In the genomic region with DNA sequence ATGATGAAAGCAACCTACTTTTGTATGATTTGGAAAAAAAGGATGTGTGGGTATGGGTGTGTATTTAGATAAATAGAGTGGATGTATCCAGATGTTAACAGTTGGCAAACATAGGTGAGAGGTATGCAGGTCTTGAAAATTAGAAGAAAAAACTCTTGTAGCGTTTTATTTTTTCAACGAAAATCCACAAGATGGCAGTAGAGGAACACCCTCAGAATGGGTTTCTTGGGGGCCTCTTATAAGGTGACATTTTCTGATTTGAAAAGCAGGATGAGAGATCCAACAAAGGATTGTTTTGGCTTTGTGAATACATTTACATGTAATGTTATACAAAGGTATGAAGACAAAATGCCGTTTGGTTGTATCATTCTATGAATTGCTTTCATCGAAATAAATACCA, we compare ENCODE assay signal across 8 cellular contexts.
DNase-seq lines count a peak whose midpoint lies in the region; ATAC-seq and TF ChIP-seq lines count a peak whose summit lies in the region.

No MANE protein-coding gene starts in this region.

- H3K36me3 ChIP-seq in SK-N-SH (replicated peaks in 1 of 2; ENCODE audit: control insufficient read depth in 1 of 2, insufficient read depth in 2 of 2, low read length in 1 of 2) (no peaks in the 10 kb centered on the region), tibial nerve (no peaks in the 10 kb centered on the region)

- ATAC-seq in SK-N-SH treated with all-trans-retinoic acid at 6 μM for 48 hours, result no peak
- no peak for ATAC-seq in activated T-helper 17 cell treated with anti-CD3 and anti-CD28 coated beads, Interleukin-2, amount 50 U/mL, for 72 hours (replicated peaks)

- H3K9me3 Mint-ChIP-seq in activated T-helper 17 cell treated with anti-CD3 and anti-CD28 coated beads, Interleukin-2, amount 50 U/mL, for 72 hours, result no peaks in the 10 kb centered on the region

- H3K4me3 Mint-ChIP-seq in activated T-helper 17 cell treated with anti-CD3 and anti-CD28 coated beads, Interleukin-2, amount 50 U/mL, for 72 hours, result no peak overlapping the region

- no peak overlapping the region for H3K9ac ChIP-seq in SK-N-SH

- no peak overlapping the region for H3K27ac Mint-ChIP-seq in activated T-helper 17 cell treated with anti-CD3 and anti-CD28 coated beads, Interleukin-2, amount 50 U/mL, for 72 hours

- H3K4me3 ChIP-seq in SK-N-SH (ENCODE audit: low read depth in 2 of 2, low read length in 1 of 2) (no peak overlapping the region), tibial nerve (no peak overlapping the region)

- H3K27me3 ChIP-seq in SK-N-SH (ENCODE audit: insufficient read depth) (no peaks in the 10 kb centered on the region), tibial nerve (no peaks in the 10 kb centered on the region)

- POLR2A ChIA-PET in SK-N-SH (lab: Yijun Ruan, JAX), result no interaction called here

- peak; percentile 69 for TF ChIP-seq CTCF in SK-N-SH (IDR thresholded peaks at IDR 0.05)
- peak; percentile 34 to 44 (median 40) for TF ChIP-seq CTCF in tibial nerve (IDR thresholded peaks at IDR 0.05)

- H3K9me2 ChIP-seq in SK-N-SH, result no peaks in the 10 kb centered on the region

- no peak for TF ChIP-seq EP300 in SK-N-SH (IDR thresholded peaks at IDR 0.05; ENCODE audit: borderline replicate concordance in 1 of 2, low read depth in 1 of 2, low read length in 1 of 2)
- no peak for TF ChIP-seq EP300 in tibial nerve (IDR thresholded peaks at IDR 0.05)

- H3F3A ChIP-seq in SK-N-SH (replicated peaks; ENCODE audit: insufficient read depth), result no peaks in the 10 kb centered on the region

- H3K4me1 ChIP-seq in SK-N-SH (ENCODE audit: control insufficient read depth in 1 of 2, insufficient read depth in 2 of 2, low read depth in 1 of 2, low read length in 1 of 2), result no peaks in the 10 kb centered on the region
- H3K4me1 ChIP-seq in tibial nerve, result no peaks in the 10 kb centered on the region

- DNase-seq in SK-N-SH (peak; percentile 37), HuH-7 (ENCODE audit: low spot score) (peak; percentile 15), RPMI7951 (ENCODE audit: low read depth) (peak; percentile 21), foreskin melanocyte (peak; percentile 10), tibial nerve (ENCODE audit: low spot score in 2 of 2) (no peak), ureter (ENCODE audit: low spot score) (no peak)

- 5% methylated on average over 4 of the region's 4 CpGs for WGBS in SK-N-SH (ENCODE audit: low lambda C conversion rate)
- 20 to 23% methylated on average over 4 of the region's 4 CpGs for WGBS in tibial nerve, 2 donors

- no peak overlapping the region for H3K4me2 ChIP-seq in SK-N-SH

- no peaks in the 10 kb centered on the region for H3K36me3 Mint-ChIP-seq in activated T-helper 17 cell treated with anti-CD3 and anti-CD28 coated beads, Interleukin-2, amount 50 U/mL, for 72 hours (ENCODE audit: low read depth)

- H3K9me3 ChIP-seq in SK-N-SH (no peaks in the 10 kb centered on the region), tibial nerve (no peaks in the 10 kb centered on the region)

- CTCF ChIA-PET in SK-N-SH (lab: Yijun Ruan, JAX), result interaction anchor here (0.9 to 2.4 kb wide), 6 partner anchors 10 to 1423 kb away, joined by 3 to 14 read pairs (median 4); no protein-coding TSS in a partner anchor

- H4K20me1 ChIP-seq in SK-N-SH (ENCODE audit: insufficient read depth), result no peaks in the 10 kb centered on the region

- no peak overlapping the region for H2AFZ ChIP-seq in SK-N-SH (ENCODE audit: low read depth)

- no peaks in the 10 kb centered on the region for H3K4me1 Mint-ChIP-seq in activated T-helper 17 cell treated with anti-CD3 and anti-CD28 coated beads, Interleukin-2, amount 50 U/mL, for 72 hours

- H3K79me2 ChIP-seq in SK-N-SH (ENCODE audit: insufficient read depth), result no peaks in the 10 kb centered on the region

- TF ChIP-seq POLR2A in tibial nerve (IDR thresholded peaks at IDR 0.05), result no peak

- H3K27ac ChIP-seq in SK-N-SH (ENCODE audit: low read depth in 2 of 2, low read length in 1 of 2) (no peak overlapping the region), tibial nerve (no peak overlapping the region)

- no peaks in the 10 kb centered on the region for H3K27me3 Mint-ChIP-seq in activated T-helper 17 cell treated with anti-CD3 and anti-CD28 coated beads, Interleukin-2, amount 50 U/mL, for 72 hours

- peak; percentile 69 for TF ChIP-seq RAD21 in SK-N-SH (IDR thresholded peaks at IDR 0.05; ENCODE audit: low read length)

TF ChIP-seq in SK-N-SH, 30 proteins besides CTCF, POLR2A, EP300 and RAD21:
- TF ChIP-seq TEAD4 (IDR thresholded peaks at IDR 0.05; ENCODE audit: borderline replicate concordance, insufficient read depth) (no peak), JUND (IDR thresholded peaks at IDR 0.05) (no peak), RFX5 (IDR thresholded peaks at IDR 0.05; ENCODE audit: low read length) (no peak), FOXM1 (IDR thresholded peaks at IDR 0.05; ENCODE audit: low read depth) (no peak), POLR2AphosphoS5 (IDR thresholded peaks at IDR 0.05; ENCODE audit: low read depth, low read length) (no peak), FOSL2 (IDR thresholded peaks at IDR 0.05; ENCODE audit: borderline replicate concordance, low read depth) (no peak), ELF1 (IDR thresholded peaks at IDR 0.05) (no peak), REST (IDR thresholded peaks at IDR 0.05; ENCODE audit: low read depth, low read length) (no peak), MEF2A (IDR thresholded peaks at IDR 0.05; ENCODE audit: borderline replicate concordance, low read depth) (no peak), NFIC (IDR thresholded peaks at IDR 0.05; ENCODE audit: borderline replicate concordance) (no peak), SIN3A (IDR thresholded peaks at IDR 0.05; ENCODE audit: borderline replicate concordance, low read depth, low read length) (no peak)

TF ChIP-seq in SK-N-SH treated with all-trans-retinoic acid at 6 μM for 48 hours, 23 proteins besides CTCF, POLR2A, EP300 and RAD21:
- TF ChIP-seq ZC3H10 (CRISPR knock-in tag; IDR thresholded peaks at IDR 0.05) (no peak), TOX (CRISPR knock-in tag; IDR thresholded peaks at IDR 0.05; ENCODE audit: borderline replicate concordance) (no peak), SNAI2 (CRISPR knock-in tag; IDR thresholded peaks at IDR 0.05) (no peak), RARB (CRISPR knock-in tag; IDR thresholded peaks at IDR 0.05) (no peak), CSDC2 (CRISPR knock-in tag; IDR thresholded peaks at IDR 0.05) (no peak), BACH2 (CRISPR knock-in tag; IDR thresholded peaks at IDR 0.05; ENCODE audit: borderline replicate concordance) (no peak)

Comparison
In these comparisons a context has a peak if more than half of its experiments do, and no peak if none do; other contexts are left out.
1. DNase-seq: peak in SK-N-SH (single experiment), HuH-7 (single experiment), RPMI7951 (single experiment) and foreskin melanocyte (single experiment); none in tibial nerve (0 of 2) and ureter (single experiment).